ENCODE assay signal across 8 cellular contexts in genomic region chr3:20056727-20057611, GRCh38. TPM values are rescaled to one million over a fixed set of nuclear protein-coding genes. Genes with fewer than 3 reads are reported as not detected.
A peak's percentile ranks its signal among the peaks of the same experiment; 100 is the strongest.
DNase-seq lines count a peak whose midpoint lies in the region; ATAC-seq and TF ChIP-seq lines count a peak whose summit lies in the region.

No MANE protein-coding gene starts in this region.

- no peak overlapping the region for H2AFZ ChIP-seq in neural progenitor cell (replicated peaks)

- H3K27ac ChIP-seq in coronary artery (peak overlapping the region; percentile 50 to 74), neural progenitor cell (no peak overlapping the region)

- H3K79me2 ChIP-seq in neural progenitor cell (ENCODE audit: low read depth) = peaks cover 23% of the 10 kb centered on the region

- ATAC-seq in HG03558 (IDR thresholded peaks at IDR 0.05; ENCODE audit: extremely low read depth, unreplicated experiment) = peak; percentile 17
- ATAC-seq in GM21825 (IDR thresholded peaks at IDR 0.05; ENCODE audit: unreplicated experiment) = no peak

- H4K20me1 ChIP-seq in neural progenitor cell (ENCODE audit: low read depth) = peaks cover 4% of the 10 kb centered on the region

- DNase-seq in activated T-cell treated with anti-CD3 and anti-CD28 coated beads for 24 hours (ENCODE audit: low read depth) (peak; percentile 32), coronary artery (ENCODE audit: low spot score) (no peak), neural progenitor cell (ENCODE audit: low spot score) (no peak)
- DNase-seq in activated T-cell treated with anti-CD3 and anti-CD28 coated beads, Interleukin-2, amount 50 U/mL, for 1 hour = no peak
- DNase-seq in NK-92 treated with Interleukin-12 subunit alpha and Interleukin-12 subunit beta, amount 100 ng/mL, for 24 hours (lab: John Stamatoyannopoulos, UW) = no peak
- DNase-seq in effector CD4-positive, alpha-beta T cell = no peak

- H3K4me1 ChIP-seq in neural progenitor cell = peaks cover 12% of the 10 kb centered on the region

- H3K4me2 ChIP-seq in neural progenitor cell = peak overlapping the region; percentile 46

- no peak overlapping the region for H3K4me3 Mint-ChIP-seq in neural progenitor cell

- H3K4me1 Mint-ChIP-seq in neural progenitor cell = no peaks in the 10 kb centered on the region

- H3K27me3 ChIP-seq in neural progenitor cell = no peaks in the 10 kb centered on the region

- peaks cover 4% of the 10 kb centered on the region for H3K36me3 Mint-ChIP-seq in neural progenitor cell

- H3K4me3 ChIP-seq in coronary artery = peak overlapping the region; percentile 4
- H3K4me3 ChIP-seq in neural progenitor cell = no peak overlapping the region

- no peaks in the 10 kb centered on the region for H3K9me3 Mint-ChIP-seq in neural progenitor cell

- no peaks in the 10 kb centered on the region for H3K36me3 ChIP-seq in neural progenitor cell

- no peaks in the 10 kb centered on the region for H3K27me3 Mint-ChIP-seq in neural progenitor cell (ENCODE audit: insufficient read depth, low read depth)

- H3K9me3 ChIP-seq in neural progenitor cell (ENCODE audit: low read depth) = no peaks in the 10 kb centered on the region

- no peak overlapping the region for H3K9ac ChIP-seq in neural progenitor cell

- H3F3A ChIP-seq in neural progenitor cell (ENCODE audit: low read depth) = peaks cover 9% of the 10 kb centered on the region

- no peak overlapping the region for H3K27ac Mint-ChIP-seq in neural progenitor cell

- TF ChIP-seq CTCF in coronary artery (IDR thresholded peaks at IDR 0.05) (no peak), neural progenitor cell (IDR thresholded peaks at IDR 0.05) (no peak)

RNA-seq across cellular contexts. Expression of gene KAT2B, which starts 16.7 kb away (rescaled TPM):
- 11.4 and 21.6 TPM in 2 replicates for total RNA-seq in neural progenitor cell (ENCODE audit: low replicate concordance)

RNA-seq across cellular contexts. Expression of gene PP2D1, which starts 44.9 kb away (rescaled TPM):
- total RNA-seq in neural progenitor cell (ENCODE audit: low replicate concordance) = not detected in 2 replicates
